ENCODE assay signal across 8 cellular contexts in genomic region chr16:67936124-67936875, GRCh38. TPM values are rescaled to one million over a fixed set of nuclear protein-coding genes. Genes with fewer than 3 reads are reported as not detected.
DNase-seq lines count a peak whose midpoint lies in the region; TF ChIP-seq lines count a peak whose summit lies in the region.

Gene PSMB10, minus strand, starts transcription at chr16:67936850. Its CDS starts 101 bp downstream, at chr16:67936749.

- 2 to 3% methylated on average over 24 to 54 of the region's 54 CpGs for whole genome bisulfite sequencing in endodermal cell (ENCODE audit: insufficient coverage in 1 of 2, insufficient read length in 1 of 2), 2 experiments
- no CpG with 5 or more reads among the region's 54 CpGs for WGBS in mesendoderm (ENCODE audit: extremely low coverage, insufficient coverage, low lambda C conversion rate)

- peak within 1 kb of the TSS; percentile 34 for H3K18ac ChIP-seq in mesendoderm (ENCODE audit: low read length)

- H2BK120ac ChIP-seq in mesendoderm (ENCODE audit: low read depth, low read length): no peak within 1 kb of the TSS

- H3K27ac Mint-ChIP-seq in endodermal cell: peak within 1 kb of the TSS; percentile 99

- peak within 1 kb of the TSS; percentile 3 for H3K4ac ChIP-seq in mesendoderm (ENCODE audit: low read depth, low read length)

- peak within 1 kb of the TSS; percentile 77 for H3K9ac ChIP-seq in endodermal cell (ENCODE audit: extremely low read depth, low read length, poor library complexity, severe bottlenecking)
- H3K9ac ChIP-seq in mesendoderm (ENCODE audit: low read length): peak within 1 kb of the TSS; percentile 98

- H3K36me3 Mint-ChIP-seq in endodermal cell (ENCODE audit: low read depth): peaks cover 11% of the 10 kb centered on the region

- H3K36me3 ChIP-seq in endodermal cell (ENCODE audit: control insufficient read depth, insufficient read depth, low read length) (no peaks in the 10 kb centered on the region), mesendoderm (ENCODE audit: control insufficient read depth, insufficient read depth, low read length) (no peaks in the 10 kb centered on the region)

- peak within 1 kb of the TSS; percentile 97 for H3K4me3 ChIP-seq in AG04450 (ENCODE audit: low read depth, low read length)
- peak within 1 kb of the TSS; percentile 96 for H3K4me3 ChIP-seq in Jurkat, Clone E6-1 (ENCODE audit: low read length)
- peak within 1 kb of the TSS; percentile 93 for H3K4me3 ChIP-seq in endodermal cell (ENCODE audit: low read length)
- H3K4me3 ChIP-seq in mesendoderm (ENCODE audit: low read length): peak within 1 kb of the TSS; percentile 92

- DNase-seq in AG04450 (ENCODE audit: low read depth, low spot score) (no peak), GM13977 (ENCODE audit: low spot score) (peak; percentile 64), endodermal cell (peak; percentile 79), mesendoderm (peak; percentile 41), ACHN (no peak)
- DNase-seq in Jurkat, Clone E6-1 (ENCODE audit: low read depth, low spot score): peak; percentile 48
- peak; percentile 49 to 53 for DNase-seq in activated CD4-positive, alpha-beta T cell treated with anti-CD3 and anti-CD28 coated beads, Interleukin-2, amount 50 U/mL, for 24 hours (ENCODE audit: low read depth in 1 of 2, low spot score in 1 of 2)
- DNase-seq in stimulated activated naive CD4-positive, alpha-beta T cell (lab: John Stamatoyannopoulos, UW): peak in 5 of 6 experiments; percentile 55 to 86 (median 81)

- H3K4me1 ChIP-seq in endodermal cell (ENCODE audit: control insufficient read depth, insufficient read depth, low read length) (no peaks in the 10 kb centered on the region), mesendoderm (ENCODE audit: control insufficient read depth, low read depth, low read length) (peaks cover 12% of the 10 kb centered on the region)

- H4K8ac ChIP-seq in mesendoderm (ENCODE audit: low read depth, low read length): no peak within 1 kb of the TSS

- H3K27me3 ChIP-seq in AG04450 (ENCODE audit: control insufficient read depth, insufficient read depth, low read length) (no peaks in the 10 kb centered on the region), endodermal cell (ENCODE audit: control insufficient read depth, insufficient read depth, low read length, poor library complexity, severe bottlenecking) (no peaks in the 10 kb centered on the region), mesendoderm (ENCODE audit: insufficient read depth, low read length, poor library complexity) (no peaks in the 10 kb centered on the region)

- in situ Hi-C loops in GM13977 (cut with MboI; ENCODE audit: low pct_unique_long_range_greater_than_20kb, low sequenced_read_pairs, unreplicated experiment) (no loop called here), ACHN (cut with HindIII; ENCODE audit: low pct_ligation_motif_present, low pct_unique_long_range_greater_than_20kb, low sequenced_read_pairs) (no loop called here)

- H3K56ac ChIP-seq in mesendoderm (ENCODE audit: low read length): peak within 1 kb of the TSS; percentile 100

- H3K4me3 Mint-ChIP-seq in endodermal cell: peak within 1 kb of the TSS; percentile 100

- H3K9me3 Mint-ChIP-seq in endodermal cell: no peaks in the 10 kb centered on the region

- peaks cover 23% of the 10 kb centered on the region for H3K4me1 Mint-ChIP-seq in endodermal cell

- H3K27ac ChIP-seq in AG04450 (ENCODE audit: low read depth, low read length) (peak within 1 kb of the TSS; percentile 93), endodermal cell (ENCODE audit: low read depth, low read length) (no peak within 1 kb of the TSS), mesendoderm (ENCODE audit: low read depth, low read length) (peak within 1 kb of the TSS; percentile 24)

- H3K79me2 ChIP-seq in mesendoderm (ENCODE audit: control insufficient read depth, insufficient read depth, low read length): no peaks in the 10 kb centered on the region

- H3K9me3 ChIP-seq in AG04450 (ENCODE audit: control insufficient read depth, insufficient read depth, low read length) (peaks cover 6% of the 10 kb centered on the region; the same call in 1 of the 2 replicates), endodermal cell (ENCODE audit: control insufficient read depth, low read length) (no peaks in the 10 kb centered on the region)

- H2AK5ac ChIP-seq in mesendoderm (ENCODE audit: low read length): no peak within 1 kb of the TSS

- TF ChIP-seq CTCF in AG04450 (IDR thresholded peaks at IDR 0.05; ENCODE audit: low read depth, low read length) (no peak), GM13977 (IDR thresholded peaks at IDR 0.05; ENCODE audit: extremely low read depth, insufficient read depth, missing control alignments) (no peak), endodermal cell (conservative IDR thresholded peaks at IDR 0.05) (no peak)

- peak within 1 kb of the TSS; percentile 81 for H3K23ac ChIP-seq in mesendoderm (ENCODE audit: low read length)

- POLR2A ChIA-PET in AG04450 (lab: Yijun Ruan, JAX): interaction anchor here (0.5 to 1.3 kb wide), 9 partner anchors 20 to 205 kb away, joined by 3 to 7 read pairs (median 3); partner anchors contain the start of genes EDC4, RANBP10 and TSNAXIP1

- peak within 1 kb of the TSS; percentile 73 for H3K4me2 ChIP-seq in mesendoderm (ENCODE audit: low read length)

- H3K27me3 Mint-ChIP-seq in endodermal cell (ENCODE audit: insufficient read depth): no peaks in the 10 kb centered on the region

- peaks cover 6% of the 10 kb centered on the region for H3K79me1 ChIP-seq in mesendoderm (ENCODE audit: low read length)

- no peak within 1 kb of the TSS for H2BK15ac ChIP-seq in mesendoderm (replicated peaks; ENCODE audit: low read depth)

- peak within 1 kb of the TSS; percentile 65 for H2BK5ac ChIP-seq in mesendoderm (ENCODE audit: low read length)

- H4K5ac ChIP-seq in mesendoderm (ENCODE audit: low read length): no peak within 1 kb of the TSS

- CTCF ChIA-PET in AG04450 (lab: Charles Lee): interaction anchor here (1.7 to 2.6 kb wide), 2 partner anchors 104 to 120 kb away, joined by 8 to 9 read pairs; no protein-coding TSS in a partner anchor

RNA-seq across cellular contexts. Expression of gene PSMB10, which starts in this region (rescaled TPM):
- 18.1 and 29.1 TPM in 2 replicates for polyA plus RNA-seq in AG04450 (2011; rRNA removed)
- polyA minus RNA-seq in AG04450 (2011; rRNA and poly(A)+ RNA removed): 7.3 and 7.7 TPM in 2 replicates
- polyA plus RNA-seq in Jurkat, Clone E6-1 (2012; ENCODE audit: insufficient read depth, insufficient read length): 97.4 TPM
- 10 to 100 TPM; 15.5 to 16.5 TPM for total RNA-seq in endodermal cell
- 15.1 TPM for polyA plus RNA-seq in endodermal cell (2013, experiment 1 of 2)
- polyA plus RNA-seq in endodermal cell (2013, experiment 2 of 2): 16.7 TPM
- 60.4 TPM for polyA plus RNA-seq in mesendoderm (2013, experiment 1 of 2)
- polyA plus RNA-seq in mesendoderm (2013, experiment 2 of 2): 58.4 TPM

Comparison
In these comparisons a context has a peak if more than half of its experiments do, and no peak if none do; other contexts are left out.
1. DNase-seq: peak in GM13977 (single experiment), Jurkat, Clone E6-1 (single experiment), activated CD4-positive, alpha-beta T cell treated with anti-CD3 and anti-CD28 coated beads, Interleukin-2, amount 50 U/mL, for 24 hours (2 of 2), endodermal cell (single experiment), mesendoderm (single experiment) and stimulated activated naive CD4-positive, alpha-beta T cell (5 of 6); none in AG04450 (single experiment) and ACHN (single experiment).
2. Peak in every context shown above with its lines, with median percentiles within 50 percentile points of each other: H3K4me3 ChIP-seq.